In genomic region chr22:19525116-19525660, GRCh38 we compare ENCODE assay signal across 9 cellular contexts. TPM values are rescaled to one million over a fixed set of nuclear protein-coding genes. Genes with fewer than 3 reads are reported as not detected.
DNase-seq lines count a peak whose midpoint lies in the region; ATAC-seq and TF ChIP-seq lines count a peak whose summit lies in the region.
"Had no signal": no experiment of that assay in that cellular context is flagged by ENCODE, and none has a peak within 500 bp of the region (broad histone marks: within the 10 kb centered on the region; RNA-seq: fewer than 3 reads in every experiment).

No MANE protein-coding gene starts in this region.

- H3K27me3 ChIP-seq in DND-41 (ENCODE audit: insufficient read depth, low read length, poor library complexity) (no peaks in the 10 kb centered on the region), right cardiac atrium (ENCODE audit: control insufficient read depth, insufficient read depth) (no peaks in the 10 kb centered on the region), rectal smooth muscle tissue (ENCODE audit: control insufficient read depth, insufficient read depth, low read length) (peaks cover 12% of the 10 kb centered on the region)

- H3K9me3 ChIP-seq in DND-41 (ENCODE audit: insufficient read depth, low read length, severe bottlenecking): no peaks in the 10 kb centered on the region
- H3K9me3 ChIP-seq in right cardiac atrium (ENCODE audit: control insufficient read depth, low read length): no peaks in the 10 kb centered on the region
- H3K9me3 ChIP-seq: BLaER1 treated with 17β-estradiol and CSF1 and Interleukin-3, amounts not matched to agents 10 nM and 100 nM had no signal

- 66% methylated on average over 15 of the region's 15 CpGs for WGBS in right cardiac atrium

- peaks cover 13% of the 10 kb centered on the region for H4K20me1 ChIP-seq in DND-41 (ENCODE audit: insufficient read depth, low read length)

- H3K27ac Mint-ChIP-seq in activated T-helper 17 cell treated with anti-CD3 and anti-CD28 coated beads, Interleukin-2, amount 50 U/mL, for 72 hours: no peak overlapping the region

- no peak overlapping the region for H2AFZ ChIP-seq in DND-41 (ENCODE audit: low read depth, low read length)

- H3K36me3 Mint-ChIP-seq in activated T-helper 17 cell treated with anti-CD3 and anti-CD28 coated beads, Interleukin-2, amount 50 U/mL, for 72 hours (ENCODE audit: low read depth): peaks cover 5% of the 10 kb centered on the region

- H3K4me3 ChIP-seq in DND-41 (ENCODE audit: low read depth in 1 of 2, low read length in 2 of 2) (no peak overlapping the region), right cardiac atrium (ENCODE audit: low read length) (peak overlapping the region; percentile 39), rectal smooth muscle tissue (ENCODE audit: low read length) (peak overlapping the region; percentile 9)
- H3K4me3 ChIP-seq: BLaER1 treated with 17β-estradiol and CSF1 and Interleukin-3, amounts not matched to agents 10 nM and 100 nM had no signal

- peak; percentile 5; the same call in 1 of the 3 replicates for ATAC-seq in DND-41 (ENCODE audit: insufficient read depth, low read depth)
- ATAC-seq in activated T-helper 17 cell treated with anti-CD3 and anti-CD28 coated beads, Interleukin-2, amount 50 U/mL, for 72 hours (replicated peaks): no peak
- peak; percentile 5 to 8 for ATAC-seq in right cardiac atrium
- no peak for ATAC-seq in HG02678 (IDR thresholded peaks at IDR 0.05; ENCODE audit: unreplicated experiment)
- no peak for ATAC-seq in HG03432 (IDR thresholded peaks at IDR 0.05; ENCODE audit: unreplicated experiment)

- H3K4me1 ChIP-seq in DND-41 (ENCODE audit: insufficient read depth, low read length) (no peaks in the 10 kb centered on the region), right cardiac atrium (ENCODE audit: control insufficient read depth, insufficient read depth, low read length) (peaks cover 2% of the 10 kb centered on the region), rectal smooth muscle tissue (ENCODE audit: control insufficient read depth, insufficient read depth, low read length) (no peaks in the 10 kb centered on the region)
- H3K4me1 ChIP-seq: BLaER1 treated with 17β-estradiol and CSF1 and Interleukin-3, amounts not matched to agents 10 nM and 100 nM had no signal

- H3K9ac ChIP-seq in DND-41 (ENCODE audit: low read depth, low read length): no peak overlapping the region
- no peak overlapping the region for H3K9ac ChIP-seq in rectal smooth muscle tissue (ENCODE audit: low read length)
- H3K9ac ChIP-seq: BLaER1 treated with 17β-estradiol and CSF1 and Interleukin-3, amounts not matched to agents 10 nM and 100 nM had no signal

- peaks cover 17% of the 10 kb centered on the region for H3K27me3 Mint-ChIP-seq in activated T-helper 17 cell treated with anti-CD3 and anti-CD28 coated beads, Interleukin-2, amount 50 U/mL, for 72 hours

- H3K36me3 ChIP-seq in DND-41 (ENCODE audit: insufficient read depth, low read length) (peaks cover 32% of the 10 kb centered on the region), rectal smooth muscle tissue (ENCODE audit: control insufficient read depth, insufficient read depth, low read length) (no peaks in the 10 kb centered on the region)

- intact Hi-C loops in right cardiac atrium (cut with DNase I): no loop called here

- no peaks in the 10 kb centered on the region for H3K4me1 Mint-ChIP-seq in activated T-helper 17 cell treated with anti-CD3 and anti-CD28 coated beads, Interleukin-2, amount 50 U/mL, for 72 hours

- H3K79me2 ChIP-seq in DND-41 (ENCODE audit: insufficient read depth, low read length): no peaks in the 10 kb centered on the region

- peak overlapping the region; percentile 49 for H3K4me3 Mint-ChIP-seq in activated T-helper 17 cell treated with anti-CD3 and anti-CD28 coated beads, Interleukin-2, amount 50 U/mL, for 72 hours

- TF ChIP-seq CTCF in DND-41 (IDR thresholded peaks at IDR 0.05; ENCODE audit: borderline replicate concordance, extremely low read depth, low read length, poor library complexity, severe bottlenecking): no peak

- no peak overlapping the region for H3K27ac ChIP-seq in DND-41 (ENCODE audit: low read length)
- H3K27ac ChIP-seq in right cardiac atrium (ENCODE audit: low read length): peak overlapping the region; percentile 73
- H3K27ac ChIP-seq in rectal smooth muscle tissue (ENCODE audit: low read depth, low read length): peak overlapping the region; percentile 14
- H3K27ac ChIP-seq: BLaER1 treated with 17β-estradiol and CSF1 and Interleukin-3, amounts not matched to agents 10 nM and 100 nM had no signal

- no peaks in the 10 kb centered on the region for H3K9me3 Mint-ChIP-seq in activated T-helper 17 cell treated with anti-CD3 and anti-CD28 coated beads, Interleukin-2, amount 50 U/mL, for 72 hours

- H3K4me2 ChIP-seq in DND-41 (ENCODE audit: insufficient read depth, low read length): no peak overlapping the region
- H3K4me2 ChIP-seq: BLaER1 treated with 17β-estradiol and CSF1 and Interleukin-3, amounts not matched to agents 10 nM and 100 nM had no signal

- no peak for DNase-seq in DND-41
- peak in 2 of 3 donors; percentile 60 to 61 for DNase-seq in right cardiac atrium
- DNase-seq in hypothalamus (lab: John Stamatoyannopoulos, UW): no peak
- no peak for DNase-seq in LoVo (ENCODE audit: low spot score)

RNA-seq across cellular contexts. Expression of gene CLDN5, which starts 1.0 kb away (rescaled TPM):
- total RNA-seq in activated T-helper 17 cell treated with anti-CD3 and anti-CD28 coated beads, Interleukin-2, amount 50 U/mL, for 72 hours: under 1 TPM in 1 of 2 donors, not detected in 1; 0.13 TPM
- total RNA-seq in right cardiac atrium: 10 to 100 TPM in 2 of 4 donors, 1 to 10 TPM in 2; 4.1 to 12.8 (median 9.2) TPM
- 23.9 TPM for polyA plus RNA-seq in right cardiac atrium

RNA-seq across cellular contexts. Expression of gene CDC45, which starts 45.5 kb away (rescaled TPM):
- total RNA-seq in activated T-helper 17 cell treated with anti-CD3 and anti-CD28 coated beads, Interleukin-2, amount 50 U/mL, for 72 hours: 10 to 100 TPM; 64.2 to 99.9 TPM
- total RNA-seq in right cardiac atrium: under 1 TPM in 2 of 4 donors, not detected in 2; 0.80 to 0.85 TPM
- polyA plus RNA-seq in right cardiac atrium: 0.16 TPM

RNA-seq across cellular contexts. Expression of gene UFD1, which starts 46.2 kb away (rescaled TPM):
- 10 to 100 TPM; 56.0 to 93.5 TPM for total RNA-seq in activated T-helper 17 cell treated with anti-CD3 and anti-CD28 coated beads, Interleukin-2, amount 50 U/mL, for 72 hours
- 10 to 100 TPM; 34.7 to 46.9 (median 42.7) TPM for total RNA-seq in right cardiac atrium
- polyA plus RNA-seq in right cardiac atrium: 58.1 TPM

Comparison
In these comparisons a context has a peak if more than half of its experiments do, and no peak if none do; other contexts are left out.
1. ATAC-seq: peak in DND-41 (single experiment) and right cardiac atrium (2 of 2); none in activated T-helper 17 cell treated with anti-CD3 and anti-CD28 coated beads, Interleukin-2, amount 50 U/mL, for 72 hours (single experiment), HG02678 (single experiment) and HG03432 (single experiment).
2. DNase-seq: peak in right cardiac atrium (2 of 3); none in DND-41 (single experiment), hypothalamus (0 of 51) and LoVo (single experiment).
3. H3K4me3 ChIP-seq: peak in right cardiac atrium (single experiment) and rectal smooth muscle tissue (single experiment); none in DND-41 (0 of 2).
4. RNA of gene CLDN5, which starts 1.0 kb away (total RNA-seq): 4.1 to 12.8 TPM in right cardiac atrium; 0.13 TPM in activated T-helper 17 cell treated with anti-CD3 and anti-CD28 coated beads, Interleukin-2, amount 50 U/mL, for 72 hours; every median in the first group is over 4 times any median in the second.
5. RNA of gene CDC45, which starts 45.5 kb away (total RNA-seq): 64.2 to 99.9 TPM in activated T-helper 17 cell treated with anti-CD3 and anti-CD28 coated beads, Interleukin-2, amount 50 U/mL, for 72 hours; 0.80 to 0.85 TPM in right cardiac atrium; every median in the first group is over 10 times any median in the second.